8 cellular contexts compared by ENCODE assay signal in genomic region chr16:73058221-73058615, GRCh38. TPM values are rescaled to one million over a fixed set of nuclear protein-coding genes. Genes with fewer than 3 reads are reported as not detected.
DNase-seq lines count a peak whose midpoint lies in the region; ATAC-seq and TF ChIP-seq lines count a peak whose summit lies in the region.

No MANE protein-coding gene starts in this region.

- H3K27ac Mint-ChIP-seq in activated naive CD8-positive, alpha-beta T cell treated with anti-CD3 and anti-CD28 coated beads for 36 hours: no peak overlapping the region

- H3F3A ChIP-seq in smooth muscle cell (ENCODE audit: low read depth): peaks cover 16% of the 10 kb centered on the region

- H3K9me3 ChIP-seq in hepatocyte (ENCODE audit: low read depth): no peaks in the 10 kb centered on the region
- H3K9me3 ChIP-seq in smooth muscle cell (replicated peaks; ENCODE audit: low read depth): no peaks in the 10 kb centered on the region

- H3K27me3 Mint-ChIP-seq in activated naive CD8-positive, alpha-beta T cell treated with anti-CD3 and anti-CD28 coated beads for 36 hours: peaks cover 41% of the 10 kb centered on the region

- H3K9me3 Mint-ChIP-seq in activated naive CD8-positive, alpha-beta T cell treated with anti-CD3 and anti-CD28 coated beads for 36 hours: no peaks in the 10 kb centered on the region

- no peaks in the 10 kb centered on the region for H3K36me3 ChIP-seq in hepatocyte (replicated peaks; ENCODE audit: insufficient read depth, low read depth)
- no peaks in the 10 kb centered on the region for H3K36me3 ChIP-seq in smooth muscle cell (ENCODE audit: low read depth)

- peak overlapping the region; percentile 89 for H3K27ac ChIP-seq in hepatocyte
- H3K27ac ChIP-seq in smooth muscle cell (ENCODE audit: low read depth): no peak overlapping the region

- H3K79me2 ChIP-seq in hepatocyte (peaks cover 53% of the 10 kb centered on the region), smooth muscle cell (ENCODE audit: low read depth) (peaks cover 37% of the 10 kb centered on the region)

- H3K4me2 ChIP-seq in hepatocyte (peak overlapping the region; percentile 39), smooth muscle cell (peak overlapping the region; percentile 85)

- H2AFZ ChIP-seq in hepatocyte (no peak overlapping the region), smooth muscle cell (ENCODE audit: low read depth) (no peak overlapping the region)

- H3K4me3 ChIP-seq in Jurkat, Clone E6-1 (ENCODE audit: low read length): peak overlapping the region; percentile 22; the same call in 1 of the 2 replicates
- H3K4me3 ChIP-seq in hepatocyte (peak overlapping the region; percentile 86), smooth muscle cell (peak overlapping the region; percentile 87)

- peaks cover 56% of the 10 kb centered on the region for H3K4me1 ChIP-seq in hepatocyte (ENCODE audit: insufficient read depth)
- peaks cover 74% of the 10 kb centered on the region for H3K4me1 ChIP-seq in smooth muscle cell (ENCODE audit: low read depth)

- H3K27me3 ChIP-seq in hepatocyte (peaks cover 36% of the 10 kb centered on the region), smooth muscle cell (ENCODE audit: low read depth) (peaks cover 38% of the 10 kb centered on the region)

- whole genome bisulfite sequencing in hepatocyte (ENCODE audit: low lambda C conversion rate, missing lambda C conversion rate): no CpG with 5 or more reads among the region's 61 CpGs
- 0% methylated on average over 6 of the region's 61 CpGs for WGBS in smooth muscle cell (ENCODE audit: low lambda C conversion rate)

- peaks cover 12% of the 10 kb centered on the region for H3K4me1 Mint-ChIP-seq in activated naive CD8-positive, alpha-beta T cell treated with anti-CD3 and anti-CD28 coated beads for 36 hours

- no peak for TF ChIP-seq CTCF in hepatocyte (IDR thresholded peaks at IDR 0.05; ENCODE audit: poor library complexity)
- TF ChIP-seq CTCF in smooth muscle cell (IDR thresholded peaks at IDR 0.05; ENCODE audit: borderline replicate concordance, insufficient read depth, poor library complexity, severe bottlenecking): no peak

- peak overlapping the region; percentile 60 for H3K9ac ChIP-seq in smooth muscle cell (ENCODE audit: low read depth)

- H3K36me3 Mint-ChIP-seq in activated naive CD8-positive, alpha-beta T cell treated with anti-CD3 and anti-CD28 coated beads for 36 hours: no peaks in the 10 kb centered on the region

- H4K20me1 ChIP-seq in hepatocyte (ENCODE audit: insufficient read depth, poor library complexity, severe bottlenecking) (no peaks in the 10 kb centered on the region), smooth muscle cell (ENCODE audit: low read depth) (no peaks in the 10 kb centered on the region)

- DNase-seq in NOMO-1 (lab: John Stamatoyannopoulos, UW; ENCODE audit: unreplicated experiment in 2 of 2) (peak; percentile 14 to 17), NOMO-1 treated with dmso at 0.1 percent for 144 hours (lab: John Stamatoyannopoulos, UW; ENCODE audit: unreplicated experiment) (no peak), hepatocyte (ENCODE audit: low spot score) (peak; percentile 80), smooth muscle cell (lab: John Stamatoyannopoulos, UW; ENCODE audit: unreplicated experiment) (no peak), NCI-H1048 (lab: John Stamatoyannopoulos, UW) (no peak)
- DNase-seq in Jurkat, Clone E6-1 (ENCODE audit: low read depth, low spot score): no peak
- DNase-seq in activated naive CD8-positive, alpha-beta T cell treated with anti-CD3 and anti-CD28 coated beads for 36 hours: peak; percentile 44

- ATAC-seq in GM21723 (IDR thresholded peaks at IDR 0.05; ENCODE audit: unreplicated experiment): peak; percentile 86

- H3K9me2 ChIP-seq in hepatocyte (replicated peaks; ENCODE audit: insufficient read depth): no peaks in the 10 kb centered on the region

- H3K4me3 Mint-ChIP-seq in activated naive CD8-positive, alpha-beta T cell treated with anti-CD3 and anti-CD28 coated beads for 36 hours: peak overlapping the region; percentile 18

RNA-seq across cellular contexts. Expression of gene ZFHX3, which starts 10.3 kb away (rescaled TPM):
- polyA plus RNA-seq in Jurkat, Clone E6-1 (2012; ENCODE audit: insufficient read depth, insufficient read length): 0.82 TPM
- total RNA-seq in activated naive CD8-positive, alpha-beta T cell treated with anti-CD3 and anti-CD28 coated beads for 36 hours: under 1 TPM; 0.40 to 0.54 TPM
- total RNA-seq in hepatocyte: 11.5 and 11.6 TPM in 2 replicates
- 6.4 and 10.9 TPM in 2 replicates for polyA plus RNA-seq in hepatocyte
- total RNA-seq in smooth muscle cell: 6.5 and 9.8 TPM in 2 replicates
- polyA plus RNA-seq in smooth muscle cell: 3.1 and 5.0 TPM in 2 replicates

Comparison
In these comparisons a context has a peak if more than half of its experiments do, and no peak if none do; other contexts are left out.
1. DNase-seq: peak in NOMO-1 (2 of 2), activated naive CD8-positive, alpha-beta T cell treated with anti-CD3 and anti-CD28 coated beads for 36 hours (single experiment) and hepatocyte (single experiment); none in NOMO-1 treated with dmso at 0.1 percent for 144 hours (single experiment), Jurkat, Clone E6-1 (single experiment), smooth muscle cell (single experiment) and NCI-H1048 (single experiment).
2. H3K4me3 ChIP-seq: peak in every context shown above with its lines; median percentile 87 in smooth muscle cell; 86 in hepatocyte; 22 in Jurkat, Clone E6-1.